Comparison of ENCODE assay signal across 8 cellular contexts in genomic region chr7:111763221-111763791, GRCh38.
DNase-seq lines count a peak whose midpoint lies in the region; ATAC-seq and TF ChIP-seq lines count a peak whose summit lies in the region.

No MANE protein-coding gene starts in this region.

- no peaks in the 10 kb centered on the region for H4K20me1 ChIP-seq in Loucy (ENCODE audit: insufficient read depth, low read length, poor library complexity, severe bottlenecking)

- H3K9me3 ChIP-seq in Loucy (ENCODE audit: insufficient read depth, low read depth, low read length) = no peaks in the 10 kb centered on the region

- H3K4me1 ChIP-seq in Loucy (ENCODE audit: insufficient read depth, low read length, poor library complexity, severe bottlenecking) (no peaks in the 10 kb centered on the region), foreskin keratinocyte (no peaks in the 10 kb centered on the region)

- H2AFZ ChIP-seq in Loucy (ENCODE audit: low read length) = no peak overlapping the region

- H3K9me3 Mint-ChIP-seq in stimulated activated effector memory CD8-positive, alpha-beta T cell treated with anti-CD3 and anti-CD28 coated beads, Interleukin-12 subunit alpha, Interleukin-12 subunit beta, amount 100 ng/mL, for 72 hours = no peaks in the 10 kb centered on the region

- H3K9me2 ChIP-seq in Loucy (replicated peaks; ENCODE audit: low read depth, low read length) = no peaks in the 10 kb centered on the region

- peak; percentile 59 for DNase-seq in A172 (ENCODE audit: low spot score)
- DNase-seq in GM10266 (ENCODE audit: extremely low spot score) = no peak
- peak; percentile 7 for DNase-seq in SIG-M5 (lab: John Stamatoyannopoulos, UW)
- DNase-seq in foreskin keratinocyte = peak; percentile 3 to 7
- no peak for DNase-seq in stimulated activated effector memory CD8-positive, alpha-beta T cell treated with anti-CD3 and anti-CD28 coated beads, Interleukin-12 subunit alpha, Interleukin-12 subunit beta, amount 100 ng/mL, for 72 hours (ENCODE audit: low spot score in 2 of 2)
- DNase-seq in cortex of kidney (lab: John Stamatoyannopoulos, UW) = no peak

- H3K4me1 Mint-ChIP-seq in stimulated activated effector memory CD8-positive, alpha-beta T cell treated with anti-CD3 and anti-CD28 coated beads, Interleukin-12 subunit alpha, Interleukin-12 subunit beta, amount 100 ng/mL, for 72 hours = no peaks in the 10 kb centered on the region

- H3K36me3 Mint-ChIP-seq in stimulated activated effector memory CD8-positive, alpha-beta T cell treated with anti-CD3 and anti-CD28 coated beads, Interleukin-12 subunit alpha, Interleukin-12 subunit beta, amount 100 ng/mL, for 72 hours = no peaks in the 10 kb centered on the region

- H3K9ac ChIP-seq in Loucy (ENCODE audit: low read depth, low read length, poor library complexity, severe bottlenecking) = no peak overlapping the region

- no peaks in the 10 kb centered on the region for H3F3A ChIP-seq in Loucy (ENCODE audit: low read depth)

- no peaks in the 10 kb centered on the region for H3K79me2 ChIP-seq in Loucy (ENCODE audit: insufficient read depth, low read length)

- ATAC-seq in foreskin keratinocyte (peak; percentile 71), HG03097 (IDR thresholded peaks at IDR 0.05; ENCODE audit: low FRiP score, unreplicated experiment) (no peak)
- peak; percentile 42 for ATAC-seq in stimulated activated effector memory CD8-positive, alpha-beta T cell treated with anti-CD3 and anti-CD28 coated beads, Interleukin-12 subunit alpha, Interleukin-12 subunit beta, amount 100 ng/mL, for 72 hours

- TF ChIP-seq CTCF in GM10266 (IDR thresholded peaks at IDR 0.05; ENCODE audit: control insufficient read depth, insufficient read depth, low read depth, missing control alignments) (peak; percentile 29), Loucy (conservative IDR thresholded peaks at IDR 0.05; ENCODE audit: low read length) (peak; percentile 77), foreskin keratinocyte (conservative IDR thresholded peaks at IDR 0.05) (peak; percentile 64)

- H3K4me2 ChIP-seq in Loucy (ENCODE audit: low read depth, low read length, poor library complexity, severe bottlenecking) = no peak overlapping the region

- H3K27ac ChIP-seq in foreskin keratinocyte = no peak overlapping the region

- H3K36me3 ChIP-seq in Loucy (ENCODE audit: insufficient read depth, low read length) = no peaks in the 10 kb centered on the region

- no peak overlapping the region for H3K4me3 ChIP-seq in Loucy (ENCODE audit: low read length, poor library complexity, severe bottlenecking)

- H3K4me3 Mint-ChIP-seq in stimulated activated effector memory CD8-positive, alpha-beta T cell treated with anti-CD3 and anti-CD28 coated beads, Interleukin-12 subunit alpha, Interleukin-12 subunit beta, amount 100 ng/mL, for 72 hours = no peak overlapping the region

- H3K27ac Mint-ChIP-seq in stimulated activated effector memory CD8-positive, alpha-beta T cell treated with anti-CD3 and anti-CD28 coated beads, Interleukin-12 subunit alpha, Interleukin-12 subunit beta, amount 100 ng/mL, for 72 hours = no peak overlapping the region

- H3K27me3 ChIP-seq in Loucy (ENCODE audit: insufficient read depth, low read length, poor library complexity, severe bottlenecking) (no peaks in the 10 kb centered on the region), foreskin keratinocyte (no peaks in the 10 kb centered on the region)

Comparison
In these comparisons a context has a peak if more than half of its experiments do, and no peak if none do; other contexts are left out.
1. DNase-seq: peak in A172 (single experiment), SIG-M5 (single experiment) and foreskin keratinocyte (2 of 2); none in GM10266 (single experiment), stimulated activated effector memory CD8-positive, alpha-beta T cell treated with anti-CD3 and anti-CD28 coated beads, Interleukin-12 subunit alpha, Interleukin-12 subunit beta, amount 100 ng/mL, for 72 hours (0 of 2) and cortex of kidney (single experiment).
2. Peak in every context shown above with its lines, with median percentiles within 50 percentile points of each other: CTCF ChIP-seq.